13 cellular contexts compared by ENCODE assay signal in the genomic region with DNA sequence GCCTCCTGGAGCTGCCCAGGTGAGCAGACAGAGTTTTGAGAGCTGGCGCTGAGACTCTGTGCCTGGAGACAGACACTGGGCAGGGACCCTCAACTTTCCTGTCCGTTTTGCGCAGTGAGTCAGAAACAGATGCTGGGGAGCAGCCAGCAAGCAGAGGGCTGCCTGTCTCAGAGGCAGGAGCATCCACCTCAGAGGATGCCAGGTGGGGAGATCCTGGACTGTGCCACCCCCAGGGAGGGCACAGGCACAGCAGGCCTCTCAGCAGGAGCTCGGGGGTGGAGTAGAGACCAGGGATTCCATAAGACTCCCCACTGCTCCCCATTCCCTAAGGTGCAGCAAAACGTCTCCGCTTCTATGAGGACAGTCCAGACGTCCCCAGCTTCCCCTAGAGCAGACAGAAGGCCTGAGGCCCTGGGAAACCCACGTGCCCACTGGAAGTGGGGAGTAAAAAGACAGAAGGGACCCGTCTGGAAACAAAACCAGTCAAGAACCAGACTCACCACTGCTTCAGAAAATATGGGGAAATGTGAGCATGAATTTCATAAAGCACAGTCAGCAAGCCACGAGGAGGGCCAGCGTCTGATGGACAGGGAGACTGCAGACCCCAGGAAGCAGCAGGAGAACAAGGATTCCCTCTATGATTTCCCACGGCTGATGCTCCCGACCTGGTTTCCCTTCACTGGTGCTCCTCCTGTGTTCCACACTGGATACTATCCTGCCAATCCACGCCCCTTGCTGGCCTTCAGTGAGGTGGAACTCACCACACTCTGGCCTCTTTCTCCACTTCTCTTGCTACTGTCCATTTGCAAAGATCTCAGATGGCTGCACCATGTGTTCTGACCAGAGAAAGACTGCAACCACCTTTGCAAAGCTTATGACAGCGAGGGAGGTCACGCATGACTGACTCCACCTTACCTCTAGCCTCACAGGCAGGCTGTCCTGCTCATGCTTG.
A peak's percentile ranks its signal among the peaks of the same experiment; 100 is the strongest.
DNase-seq lines count a peak whose midpoint lies in the region; ATAC-seq and TF ChIP-seq lines count a peak whose summit lies in the region.
"Had no signal": no experiment of that assay in that cellular context is flagged by ENCODE, and none has a peak within 500 bp of the region (broad histone marks: within the 10 kb centered on the region; RNA-seq: fewer than 3 reads in every experiment).

No MANE protein-coding gene starts in this region.

- H3K9me3 Mint-ChIP-seq in activated CD8-positive, alpha-beta memory T cell treated with anti-CD3 and anti-CD28 coated beads, Interleukin-2, amount 10 ng/mL, durations not matched to agents 7 days and 5 days (ENCODE audit: low read depth) = no peaks in the 10 kb centered on the region
- H3K9me3 Mint-ChIP-seq in endothelial cell (ENCODE audit: unreplicated experiment) (no peaks in the 10 kb centered on the region), natural killer cell (no peaks in the 10 kb centered on the region)
- H3K9me3 Mint-ChIP-seq: natural killer cell treated with Interleukin-12 subunit alpha and Interleukin-12 subunit beta and Interleukin-15 and Interleukin-18, amount 100 ng/mL, for 72 hours had no signal

- H3K4me3 Mint-ChIP-seq in activated CD8-positive, alpha-beta memory T cell treated with anti-CD3 and anti-CD28 coated beads, Interleukin-2, amount 10 ng/mL, durations not matched to agents 7 days and 5 days = no peak overlapping the region
- H3K4me3 Mint-ChIP-seq in endothelial cell (ENCODE audit: unreplicated experiment) (no peak overlapping the region), natural killer cell (no peak overlapping the region)
- H3K4me3 Mint-ChIP-seq: CD8-positive, alpha-beta memory T cell; natural killer cell treated with Interleukin-12 subunit alpha and Interleukin-12 subunit beta and Interleukin-15 and Interleukin-18, amount 100 ng/mL, for 72 hours had no signal

- TF ChIP-seq CTCF in endothelial cell (IDR thresholded peaks at IDR 0.05; ENCODE audit: unreplicated experiment) (no peak), natural killer cell (IDR thresholded peaks at IDR 0.05) (no peak), thyroid gland (IDR thresholded peaks at IDR 0.05) (no peak), vagina (IDR thresholded peaks at IDR 0.05) (no peak), GM20000 (IDR thresholded peaks at IDR 0.05; ENCODE audit: extremely low read depth, missing control alignments) (no peak)

- H3K4me1 ChIP-seq in thyroid gland = peaks cover 16 to 21% of the 10 kb centered on the region in 2 donors
- H3K4me1 ChIP-seq in vagina = no peaks in the 10 kb centered on the region

- H3K27ac ChIP-seq in thyroid gland (no peak overlapping the region), vagina (no peak overlapping the region)
- H3K27ac ChIP-seq: dorsolateral prefrontal cortex had no signal

- H3K27me3 Mint-ChIP-seq in activated CD8-positive, alpha-beta memory T cell treated with anti-CD3 and anti-CD28 coated beads, Interleukin-2, amount 10 ng/mL, durations not matched to agents 7 days and 5 days = peaks cover 13% of the 10 kb centered on the region
- H3K27me3 Mint-ChIP-seq in endothelial cell (ENCODE audit: unreplicated experiment) = no peaks in the 10 kb centered on the region
- peaks cover 13 to 14% of the 10 kb centered on the region in 2 donors for H3K27me3 Mint-ChIP-seq in natural killer cell (ENCODE audit: low read depth in 2 of 2)

- H3K36me3 ChIP-seq in thyroid gland (no peaks in the 10 kb centered on the region), vagina (no peaks in the 10 kb centered on the region)

- WGBS in thyroid gland, 2 donors = 66 to 77% methylated on average over 16 of the region's 16 CpGs

- H3K27me3 ChIP-seq in thyroid gland (no peaks in the 10 kb centered on the region), vagina (no peaks in the 10 kb centered on the region)

- TF ChIP-seq POLR2A in thyroid gland (IDR thresholded peaks at IDR 0.05) = no peak
- no peak for TF ChIP-seq POLR2A in vagina (IDR thresholded peaks at IDR 0.05)

- no peak for ATAC-seq in activated CD8-positive, alpha-beta memory T cell treated with anti-CD3 and anti-CD28 coated beads, Interleukin-2, amount 10 ng/mL, durations not matched to agents 7 days and 5 days
- ATAC-seq in natural killer cell = no peak

- intact Hi-C loops in natural killer cell (cut with micrococcal nuclease) (no loop called here), thyroid gland (cut with DNase I) (no loop called here), vagina (cut with DNase I) (no loop called here)

- H3K4me3 ChIP-seq in thyroid gland (replicated peaks in 1 of 3) = no peak overlapping the region
- H3K4me3 ChIP-seq in vagina = no peak overlapping the region
- H3K4me3 ChIP-seq: dorsolateral prefrontal cortex had no signal

- H3K4me1 Mint-ChIP-seq in activated CD8-positive, alpha-beta memory T cell treated with anti-CD3 and anti-CD28 coated beads, Interleukin-2, amount 10 ng/mL, durations not matched to agents 7 days and 5 days = no peaks in the 10 kb centered on the region
- H3K4me1 Mint-ChIP-seq in endothelial cell (ENCODE audit: unreplicated experiment) = no peaks in the 10 kb centered on the region
- no peaks in the 10 kb centered on the region for H3K4me1 Mint-ChIP-seq in natural killer cell
- H3K4me1 Mint-ChIP-seq: CD8-positive, alpha-beta memory T cell had no signal

- peak; percentile 35 for DNase-seq in activated CD8-positive, alpha-beta memory T cell treated with anti-CD3 and anti-CD28 coated beads, Interleukin-2, amount 10 ng/mL, durations not matched to agents 7 days and 5 days
- DNase-seq in activated CD8-positive, alpha-beta memory T cell treated with anti-CD3 and anti-CD28 coated beads, Interleukin-2, amount 50 U/mL, for 4 hours = no peak
- DNase-seq in endothelial cell (ENCODE audit: low spot score) (peak; percentile 1), natural killer cell (peak; percentile 11), thyroid gland (peak; percentile 49 to 63), vagina (ENCODE audit: extremely low spot score in 2 of 2) (no peak), GM20000 (ENCODE audit: low spot score) (no peak)
- no peak for DNase-seq in stimulated activated CD4-positive, alpha-beta T cell treated with anti-CD3 and anti-CD28 coated beads, Interleukin-4, amount 100 ng/mL, for 1 hour
- DNase-seq: NCI-H1694 treated with DMSO at 0.1 percent for 48 hours, NCI-H524 treated with DMSO at 0.1 percent for 48 hours had no signal

- H3K9me3 ChIP-seq in thyroid gland (no peaks in the 10 kb centered on the region), vagina (no peaks in the 10 kb centered on the region)

- H3K27ac Mint-ChIP-seq in activated CD8-positive, alpha-beta memory T cell treated with anti-CD3 and anti-CD28 coated beads, Interleukin-2, amount 10 ng/mL, durations not matched to agents 7 days and 5 days = no peak overlapping the region
- no peak overlapping the region for H3K27ac Mint-ChIP-seq in endothelial cell (ENCODE audit: unreplicated experiment)
- no peak overlapping the region for H3K27ac Mint-ChIP-seq in natural killer cell
- H3K27ac Mint-ChIP-seq: CD8-positive, alpha-beta memory T cell; natural killer cell treated with Interleukin-12 subunit alpha and Interleukin-12 subunit beta and Interleukin-15 and Interleukin-18, amount 100 ng/mL, for 72 hours had no signal

- H3K36me3 Mint-ChIP-seq in activated CD8-positive, alpha-beta memory T cell treated with anti-CD3 and anti-CD28 coated beads, Interleukin-2, amount 10 ng/mL, durations not matched to agents 7 days and 5 days = no peaks in the 10 kb centered on the region
- H3K36me3 Mint-ChIP-seq in endothelial cell (ENCODE audit: low read depth, unreplicated experiment) (no peaks in the 10 kb centered on the region), natural killer cell (no peaks in the 10 kb centered on the region)
- H3K36me3 Mint-ChIP-seq: CD8-positive, alpha-beta memory T cell; natural killer cell treated with Interleukin-12 subunit alpha and Interleukin-12 subunit beta and Interleukin-15 and Interleukin-18, amount 100 ng/mL, for 72 hours had no signal

- CTCF ChIA-PET in activated CD8-positive, alpha-beta memory T cell treated with anti-CD3 and anti-CD28 coated beads, Interleukin-2, amount 10 ng/mL, durations not matched to agents 7 days and 5 days (lab: Charles Lee) = no interaction called here

Comparison
In these comparisons a context has a peak if more than half of its experiments do, and no peak if none do; other contexts are left out.
1. DNase-seq: peak in activated CD8-positive, alpha-beta memory T cell treated with anti-CD3 and anti-CD28 coated beads, Interleukin-2, amount 10 ng/mL, durations not matched to agents 7 days and 5 days (single experiment), endothelial cell (single experiment), natural killer cell (single experiment) and thyroid gland (2 of 2); none in activated CD8-positive, alpha-beta memory T cell treated with anti-CD3 and anti-CD28 coated beads, Interleukin-2, amount 50 U/mL, for 4 hours (single experiment), stimulated activated CD4-positive, alpha-beta T cell treated with anti-CD3 and anti-CD28 coated beads, Interleukin-4, amount 100 ng/mL, for 1 hour (single experiment), vagina (0 of 2) and GM20000 (single experiment).